8 cellular contexts compared by ENCODE assay signal in the genomic region with DNA sequence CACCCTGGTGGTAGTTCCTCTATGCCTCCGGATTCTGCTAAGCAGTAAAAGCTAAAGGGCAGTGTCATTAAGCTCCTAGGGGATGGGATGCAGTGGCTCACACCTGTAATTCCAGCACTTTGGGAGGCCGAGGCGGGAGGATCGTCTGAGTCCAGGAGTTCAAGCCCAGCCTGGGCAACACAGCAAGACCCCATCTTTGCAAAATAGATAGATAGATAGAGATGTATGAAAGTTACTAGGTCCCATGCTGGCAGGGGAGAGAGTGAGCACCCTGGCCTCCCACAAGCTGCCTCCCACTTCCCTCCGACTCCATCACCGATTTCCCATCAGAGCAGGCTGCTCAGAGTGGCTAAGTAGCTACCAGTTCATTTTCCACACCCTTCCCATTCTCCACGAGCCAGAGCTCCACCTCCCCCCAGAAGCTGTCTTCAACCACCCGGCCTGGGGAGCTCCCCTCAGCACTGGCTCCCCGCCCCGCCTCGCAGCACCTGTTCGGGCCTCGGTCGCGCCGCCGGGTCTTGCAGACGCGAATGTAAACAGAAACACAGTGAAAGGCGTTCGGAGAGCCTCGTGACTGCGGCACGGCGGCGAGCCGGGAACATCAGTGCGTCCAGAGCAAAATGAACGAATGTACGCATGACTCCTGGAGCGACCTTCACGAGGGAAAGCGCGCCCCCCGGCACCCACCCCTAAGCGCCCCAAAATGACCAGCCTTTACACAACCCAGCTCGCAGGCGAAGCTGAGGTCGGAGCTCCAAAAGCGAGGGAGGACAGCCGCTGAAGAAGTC. TPM values are rescaled to one million over a fixed set of nuclear protein-coding genes. Genes with fewer than 3 reads are reported as not detected.
DNase-seq lines count a peak whose midpoint lies in the region; ATAC-seq, FAIRE-seq and TF ChIP-seq lines count a peak whose summit lies in the region.

No MANE protein-coding gene starts in this region.

- DNase-seq in SIG-M5 treated with dmso at 0.1 percent for 504 hours (lab: John Stamatoyannopoulos, UW; ENCODE audit: unreplicated experiment) (peak; percentile 73), SIG-M5 (lab: John Stamatoyannopoulos, UW) (no peak), NCI-H1105 (lab: John Stamatoyannopoulos, UW) (peak; percentile 84), glutamatergic neuron (peak; percentile 64), prostate gland (ENCODE audit: low spot score) (peak; percentile 40), GM12891 (ENCODE audit: insufficient read length, low spot score) (no peak)
- DNase-seq in activated T-cell treated with anti-CD3 and anti-CD28 coated beads, Interleukin-2, amount 50 U/mL, for 4 hours: peak; percentile 45

- peak overlapping the region; percentile 79 to 90 for H3K4me3 ChIP-seq in prostate gland

- no peaks in the 10 kb centered on the region for H3K9me3 ChIP-seq in prostate gland

- no peaks in the 10 kb centered on the region for H3K36me3 Mint-ChIP-seq in activated T-cell treated with anti-CD3 and anti-CD28 coated beads, Interleukin-2, amount 50 U/mL, for 4 hours (ENCODE audit: insufficient read depth)
- H3K36me3 Mint-ChIP-seq in glutamatergic neuron (ENCODE audit: unreplicated experiment): no peaks in the 10 kb centered on the region

- peak; percentile 26 for ATAC-seq in HG02623 (IDR thresholded peaks at IDR 0.05; ENCODE audit: unreplicated experiment)
- peak; percentile 37 to 49 for ATAC-seq in activated T-cell treated with anti-CD3 and anti-CD28 coated beads, Interleukin-2, amount 50 U/mL, for 4 hours

- no peaks in the 10 kb centered on the region for H3K9me3 Mint-ChIP-seq in activated T-cell treated with anti-CD3 and anti-CD28 coated beads, Interleukin-2, amount 50 U/mL, for 4 hours
- peaks cover 5% of the 10 kb centered on the region for H3K9me3 Mint-ChIP-seq in glutamatergic neuron (ENCODE audit: unreplicated experiment)

- TF ChIP-seq POLR2A in prostate gland (IDR thresholded peaks at IDR 0.05) (no peak), GM12891 (IDR thresholded peaks at IDR 0.05; ENCODE audit: low read depth, low read length) (no peak)

- H3K4me3 Mint-ChIP-seq in activated T-cell treated with anti-CD3 and anti-CD28 coated beads, Interleukin-2, amount 50 U/mL, for 4 hours: peak overlapping the region; percentile 92
- H3K4me3 Mint-ChIP-seq in glutamatergic neuron (ENCODE audit: unreplicated experiment): peak overlapping the region; percentile 97

- H3K27me3 ChIP-seq in prostate gland (replicated peaks; ENCODE audit: insufficient read depth): no peaks in the 10 kb centered on the region

- peak overlapping the region; percentile 76 to 81 for H3K27ac ChIP-seq in prostate gland

- H3K27me3 Mint-ChIP-seq in activated T-cell treated with anti-CD3 and anti-CD28 coated beads, Interleukin-2, amount 50 U/mL, for 4 hours (ENCODE audit: low read depth): no peaks in the 10 kb centered on the region
- H3K27me3 Mint-ChIP-seq in glutamatergic neuron (ENCODE audit: unreplicated experiment): peaks cover 4% of the 10 kb centered on the region

- H3K4me1 ChIP-seq in prostate gland (replicated peaks): no peaks in the 10 kb centered on the region

- H3K36me3 ChIP-seq in prostate gland: no peaks in the 10 kb centered on the region

- peaks cover 55% of the 10 kb centered on the region for H3K4me1 Mint-ChIP-seq in activated T-cell treated with anti-CD3 and anti-CD28 coated beads, Interleukin-2, amount 50 U/mL, for 4 hours (ENCODE audit: low read depth)
- peaks cover 21% of the 10 kb centered on the region for H3K4me1 Mint-ChIP-seq in glutamatergic neuron (ENCODE audit: low read depth, unreplicated experiment)

- FAIRE-seq in GM12891 (lab: Jason Lieb, UNC): no peak

- intact Hi-C loops in prostate gland (cut with DNase I): loop anchor here (5.0 to 10.0 kb wide), 2 partner anchors 72 to 379 kb away; a partner anchor contains a TSS

- WGBS in prostate gland: 7% methylated on average over 41 of the region's 41 CpGs

- H3K27ac Mint-ChIP-seq in glutamatergic neuron (ENCODE audit: unreplicated experiment): peak overlapping the region; percentile 91

- TF ChIP-seq CTCF in glutamatergic neuron (IDR thresholded peaks at IDR 0.05; ENCODE audit: partially characterized antibody, unreplicated experiment): no peak
- TF ChIP-seq CTCF in prostate gland (IDR thresholded peaks at IDR 0.05): no peak

TF ChIP-seq in GM12891, 5 proteins besides CTCF, POLR2A, EP300 and RAD21:
- TF ChIP-seq PAX5 (IDR thresholded peaks at IDR 0.05; ENCODE audit: insufficient read depth, low read length, severe bottlenecking) (no peak), POLR2AphosphoS5 (IDR thresholded peaks at IDR 0.05; ENCODE audit: low read depth, low read length) (no peak), TAF1 (IDR thresholded peaks at IDR 0.05; ENCODE audit: low read depth, low read length) (no peak), POU2F2 (IDR thresholded peaks at IDR 0.05; ENCODE audit: low read depth, low read length) (no peak), SPI1 (IDR thresholded peaks at IDR 0.05; ENCODE audit: low read depth, low read length) (no peak)
TF ChIP-seq in GM12891: peak in this region for 0.

RNA-seq across cellular contexts. Expression of a gene that starts 0.6 kb away (rescaled TPM):
- 1 to 10 TPM; 2.3 to 5.4 (median 2.9) TPM for total RNA-seq in activated T-cell treated with anti-CD3 and anti-CD28 coated beads, Interleukin-2, amount 50 U/mL, for 4 hours
- total RNA-seq in glutamatergic neuron (ENCODE audit: unreplicated experiment): 38.3 TPM
- 10 to 100 TPM; 15.3 to 28.8 TPM for total RNA-seq in prostate gland
- 4.5 TPM for polyA plus RNA-seq in GM12891 (2012; ENCODE audit: low read depth, missing spikeins)

Comparison
In these comparisons a context has a peak if more than half of its experiments do, and no peak if none do; other contexts are left out.
1. DNase-seq: peak in SIG-M5 treated with dmso at 0.1 percent for 504 hours (single experiment), NCI-H1105 (single experiment), activated T-cell treated with anti-CD3 and anti-CD28 coated beads, Interleukin-2, amount 50 U/mL, for 4 hours (single experiment), glutamatergic neuron (single experiment) and prostate gland (single experiment); none in SIG-M5 (single experiment) and GM12891 (single experiment).